Comparison of ENCODE assay signal across 10 cellular contexts in the genomic region with DNA sequence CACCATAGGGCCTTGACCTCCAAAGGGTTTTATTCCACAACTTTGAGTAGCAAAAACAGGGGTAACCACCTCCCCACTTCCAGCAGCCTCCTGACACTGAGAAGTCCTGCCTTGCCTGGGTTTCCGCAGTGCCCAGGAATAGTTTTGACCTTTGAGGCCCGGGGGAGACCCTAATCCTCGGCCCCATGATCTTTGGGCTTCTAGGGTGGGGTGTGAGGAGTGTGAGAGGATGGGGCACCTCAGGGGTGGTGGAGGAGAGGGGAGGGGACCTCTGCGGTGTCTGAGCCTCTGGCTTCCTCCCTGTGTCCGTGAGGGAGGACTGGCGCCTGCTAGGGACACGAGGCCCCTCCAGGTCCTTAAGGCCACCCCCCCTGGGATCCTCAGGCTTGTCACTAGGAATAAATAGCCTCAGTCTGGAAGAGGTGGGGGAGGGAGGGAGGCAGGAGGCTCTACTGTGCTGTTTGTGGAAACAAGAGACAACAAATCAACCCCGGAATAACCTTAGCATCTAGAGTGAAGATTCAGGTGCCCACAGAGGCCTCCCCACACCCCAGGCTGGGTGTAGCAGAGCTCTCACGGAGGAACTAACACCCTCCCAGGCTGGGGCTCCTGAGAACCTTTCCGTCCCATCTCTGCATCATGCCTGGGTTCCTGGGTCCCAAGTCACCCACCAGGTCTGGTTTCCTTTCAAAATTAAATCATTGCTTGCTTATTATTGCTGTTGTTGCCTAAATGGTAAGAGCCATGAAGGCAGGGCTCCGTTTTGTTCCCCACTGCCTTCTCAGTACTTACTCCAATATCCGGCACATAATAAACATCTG. TPM values are rescaled to one million over a fixed set of nuclear protein-coding genes. Genes with fewer than 3 reads are reported as not detected.
DNase-seq lines count a peak whose midpoint lies in the region; ATAC-seq and TF ChIP-seq lines count a peak whose summit lies in the region.
"Had no signal": no experiment of that assay in that cellular context is flagged by ENCODE, and none has a peak within 500 bp of the region (broad histone marks: within the 10 kb centered on the region; RNA-seq: fewer than 3 reads in every experiment).

No MANE protein-coding gene starts in this region.

- H3K4me3 ChIP-seq in Panc1 (ENCODE audit: low read depth in 2 of 2, low read length in 2 of 2) = peak overlapping the region; percentile 22 to 30
- peak overlapping the region in 1 of 2 donors; percentile 71 for H3K4me3 ChIP-seq in esophagus (ENCODE audit: low read depth in 1 of 2, low read length in 2 of 2)
- peak overlapping the region in 1 of 2 donors; percentile 65 for H3K4me3 ChIP-seq in neuronal stem cell (ENCODE audit: low read length in 2 of 2)

- peaks cover 0 to 1% (median 0%) of the 10 kb centered on the region in 7 donors for H3K9me3 Mint-ChIP-seq in CD14-positive monocyte

- peak overlapping the region; percentile 72 for H3K27ac ChIP-seq in Panc1 (ENCODE audit: low read length)
- peak overlapping the region; percentile 73 to 79 for H3K27ac ChIP-seq in esophagus (ENCODE audit: low read depth in 2 of 2, low read length in 1 of 2)
- peak overlapping the region; percentile 42 for H3K27ac ChIP-seq in neuronal stem cell (replicated peaks; ENCODE audit: low read length)

- peaks cover 5% of the 10 kb centered on the region for H3K79me1 ChIP-seq in neuronal stem cell (ENCODE audit: low read depth, low read length)

- WGBS in esophagus, 2 donors = 66 to 70% methylated on average over 12 of the region's 12 CpGs
- WGBS in neuronal stem cell (ENCODE audit: extremely low coverage in 2 of 2, insufficient read length in 2 of 2, insufficient replicate concordance in 1 of 2), 2 donors = no CpG with 5 or more reads among the region's 12 CpGs

- H2AFZ ChIP-seq in neuronal stem cell (ENCODE audit: low read length) = peak overlapping the region; percentile 90

- DNase-seq in CD14-positive monocyte (ENCODE audit: low spot score) (no peak), Panc1 (ENCODE audit: low read depth, low spot score) (no peak), neuronal stem cell (ENCODE audit: low spot score) (no peak), NCI-H1694 (lab: John Stamatoyannopoulos, UW) (no peak)

- peak overlapping the region; percentile 82 for H3K18ac ChIP-seq in neuronal stem cell (ENCODE audit: low read length)

- no peaks in the 10 kb centered on the region for H3K27me3 ChIP-seq in Panc1 (ENCODE audit: control insufficient read depth, insufficient read depth, low read length)
- no peaks in the 10 kb centered on the region for H3K27me3 ChIP-seq in esophagus (ENCODE audit: control insufficient read depth in 1 of 2, insufficient read depth in 2 of 2, low read length in 2 of 2)
- no peaks in the 10 kb centered on the region for H3K27me3 ChIP-seq in neuronal stem cell (ENCODE audit: control insufficient read depth in 3 of 3, insufficient read depth in 3 of 3, low read depth in 1 of 3, low read length in 3 of 3)

- intact Hi-C loops in CD14-positive monocyte (cut with micrococcal nuclease) = loop anchor here in 1 of 2 donors (10.0 kb wide), 1 partner anchor 191 kb away; no protein-coding TSS in a partner anchor
- intact Hi-C loops in Panc1 (cut with micrococcal nuclease; ENCODE audit: unreplicated experiment) = no loop called here

- peak overlapping the region; percentile 53 for H2BK15ac ChIP-seq in neuronal stem cell (ENCODE audit: low read length)

- H3K14ac ChIP-seq in neuronal stem cell (ENCODE audit: low read length) = no peak overlapping the region

- H3K4me1 ChIP-seq in Panc1 (ENCODE audit: control insufficient read depth, insufficient read depth, low read length) (peaks cover 24% of the 10 kb centered on the region), esophagus (ENCODE audit: control insufficient read depth in 2 of 2, insufficient read depth in 2 of 2, low read length in 1 of 2) (peaks cover under 1 to 8% of the 10 kb centered on the region in 2 donors), neuronal stem cell (ENCODE audit: control insufficient read depth in 2 of 2, insufficient read depth in 1 of 2, low read depth in 1 of 2, low read length in 2 of 2) (peaks cover 27 to 33% of the 10 kb centered on the region in 2 donors)

- H3K27ac Mint-ChIP-seq in CD14-positive monocyte = peak overlapping the region in 4 of 7 donors; percentile 5 to 58 (median 52)

- peak overlapping the region; percentile 18 for H3K23ac ChIP-seq in neuronal stem cell (ENCODE audit: low read depth, low read length, poor library complexity)

- POLR2A ChIA-PET in Panc1 (lab: Charles Lee) = no interaction called here

- H3K9me3 ChIP-seq in Panc1 (ENCODE audit: control insufficient read depth, insufficient read depth, low read depth, low read length) (no peaks in the 10 kb centered on the region), esophagus (ENCODE audit: control insufficient read depth in 2 of 2, insufficient read depth in 1 of 2, low read depth in 1 of 2, low read length in 1 of 2) (no peaks in the 10 kb centered on the region), neuronal stem cell (replicated peaks in 1 of 2; ENCODE audit: control insufficient read depth in 2 of 2, insufficient read depth in 1 of 2, low read depth in 1 of 2, low read length in 2 of 2) (no peaks in the 10 kb centered on the region)

- no peak overlapping the region for H2BK120ac ChIP-seq in neuronal stem cell (ENCODE audit: low read depth, low read length)

- in situ Hi-C loops in Panc1 (cut with HindIII; ENCODE audit: low pct_unique_long_range_greater_than_20kb, low sequenced_read_pairs) = no loop called here

- BruUV-seq in Panc1 (replicated peaks; lab: Mats Ljungman, UMichigan) = no TSS peak

- no peak for TF ChIP-seq CTCF in CD14-positive monocyte (IDR thresholded peaks at IDR 0.05)
- no peak for TF ChIP-seq CTCF in Panc1 (IDR thresholded peaks at IDR 0.05)

- peak overlapping the region; percentile 77 for H2BK5ac ChIP-seq in neuronal stem cell (ENCODE audit: low read length)

- CTCF ChIA-PET in Panc1 (lab: Charles Lee) = no interaction called here

- H3K4me2 ChIP-seq in neuronal stem cell (ENCODE audit: insufficient read depth, low read length, poor library complexity, severe bottlenecking) = peak overlapping the region; percentile 67

- peak overlapping the region; percentile 67 to 70 for H3K4me3 Mint-ChIP-seq in CD14-positive monocyte

- peaks cover 63% of the 10 kb centered on the region for H3K4me1 Mint-ChIP-seq in CD14-positive monocyte

- H3K27me3 Mint-ChIP-seq in CD14-positive monocyte (ENCODE audit: low read depth in 3 of 3) = no peaks in the 10 kb centered on the region

- H3K9ac ChIP-seq in neuronal stem cell (ENCODE audit: low read depth, low read length, poor library complexity) = peak overlapping the region; percentile 85

- peaks cover 3 to 6% of the 10 kb centered on the region in 2 donors for H3K36me3 Mint-ChIP-seq in CD14-positive monocyte

- peak overlapping the region; percentile 80 for H2BK12ac ChIP-seq in neuronal stem cell (ENCODE audit: low read length)

- H3K36me3 ChIP-seq in Panc1 (ENCODE audit: control insufficient read depth, insufficient read depth, low read length) (no peaks in the 10 kb centered on the region; the same call in 1 of the 2 replicates), esophagus (ENCODE audit: control insufficient read depth in 2 of 2, insufficient read depth in 2 of 2, low read length in 1 of 2) (no peaks in the 10 kb centered on the region), neuronal stem cell (replicated peaks in 1 of 2; ENCODE audit: control insufficient read depth in 2 of 2, insufficient read depth in 2 of 2, low read length in 2 of 2) (no peaks in the 10 kb centered on the region)

- no peak overlapping the region for H4K91ac ChIP-seq in neuronal stem cell (ENCODE audit: low read depth, low read length, poor library complexity)

- ATAC-seq in Panc1 (no peak), HG03159 (IDR thresholded peaks at IDR 0.05; ENCODE audit: unreplicated experiment) (no peak), esophagus mucosa (no peak), HG03175 (IDR thresholded peaks at IDR 0.05; ENCODE audit: unreplicated experiment) (no peak)

- H4K8ac ChIP-seq in neuronal stem cell (ENCODE audit: low read depth, low read length) = no peak overlapping the region

- peak overlapping the region; percentile 60 for H2AK5ac ChIP-seq in neuronal stem cell (ENCODE audit: low read depth, low read length)

- H3K4ac ChIP-seq in neuronal stem cell (ENCODE audit: low read length) = no peak overlapping the region

RNA-seq across cellular contexts. Expression of gene FHL3, which starts 0.9 kb away (rescaled TPM):
- polyA plus RNA-seq in CD14-positive monocyte (10 to 100 TPM; 26.1 to 32.3 TPM), esophagus (10 to 100 TPM in 1 of 2 donors, 1 to 10 TPM in 1; 8.3 to 13.7 TPM)
- total RNA-seq in Panc1 (2021; ENCODE audit: unreplicated experiment) (23.4 TPM), esophagus mucosa (10.6 TPM)
- 29.7 TPM for polyA plus RNA-seq in Panc1 (2012; ENCODE audit: insufficient read length)
- 26.5 TPM for polyA plus RNA-seq in neuronal stem cell (2013, experiment 1 of 2)
- polyA plus RNA-seq in neuronal stem cell (2013, experiment 2 of 2) = 25.9 TPM

RNA-seq across cellular contexts. Expression of gene UTP11, which starts 6.3 kb away (rescaled TPM):
- polyA plus RNA-seq in CD14-positive monocyte (10 to 100 TPM; 20.5 to 26.0 TPM), esophagus (10 to 100 TPM; 16.3 to 32.0 TPM)
- total RNA-seq in Panc1 (2021; ENCODE audit: unreplicated experiment) (53.8 TPM), esophagus mucosa (30.3 TPM)
- polyA plus RNA-seq in Panc1 (2012; ENCODE audit: insufficient read length) = 28.6 TPM
- polyA plus RNA-seq in neuronal stem cell (2013, experiment 1 of 2) = 52.4 TPM
- polyA plus RNA-seq in neuronal stem cell (2013, experiment 2 of 2) = 53.8 TPM

RNA-seq across cellular contexts. Expression of gene SF3A3, which starts 16.4 kb away (rescaled TPM):
- polyA plus RNA-seq in CD14-positive monocyte (10 to 100 TPM; 53.3 to 55.7 TPM), esophagus (10 to 100 TPM; 10.6 to 21.4 TPM)
- total RNA-seq in Panc1 (2021; ENCODE audit: unreplicated experiment) (85.8 TPM), esophagus mucosa (41.7 TPM)
- 94.1 TPM for polyA plus RNA-seq in Panc1 (2012; ENCODE audit: insufficient read length)
- polyA plus RNA-seq in neuronal stem cell (2013, experiment 1 of 2) = 53.3 TPM
- 50.9 TPM for polyA plus RNA-seq in neuronal stem cell (2013, experiment 2 of 2)

RNA-seq across cellular contexts. Expression of gene POU3F1, which starts 40.4 kb away (rescaled TPM):
- polyA plus RNA-seq in CD14-positive monocyte (not detected), esophagus (1 to 10 TPM in 1 of 2 donors, under 1 TPM in 1; 0.22 to 1.4 TPM)
- total RNA-seq in Panc1 (2021; ENCODE audit: unreplicated experiment) (0.08 TPM), esophagus mucosa (6.0 TPM)
- not detected for polyA plus RNA-seq in Panc1 (2012; ENCODE audit: insufficient read length)
- polyA plus RNA-seq in neuronal stem cell (2013, experiment 1 of 2) = 34.6 TPM
- polyA plus RNA-seq in neuronal stem cell (2013, experiment 2 of 2) = 34.4 TPM
- total RNA-seq: epithelial cell of proximal tubule, RPMI7951 had no signal

RNA-seq across cellular contexts. Expression of gene INPP5B, which starts 59.4 kb away (rescaled TPM):
- polyA plus RNA-seq in CD14-positive monocyte = 1 to 10 TPM; 3.0 to 5.8 TPM
- 17.7 TPM for total RNA-seq in Panc1 (2021; ENCODE audit: unreplicated experiment)
- polyA plus RNA-seq in Panc1 (2012; ENCODE audit: insufficient read length) = 11.5 TPM
- polyA plus RNA-seq in esophagus = 1 to 10 TPM; 4.4 to 7.4 TPM
- 9.2 TPM for polyA plus RNA-seq in neuronal stem cell (2013, experiment 1 of 2)
- 9.3 TPM for polyA plus RNA-seq in neuronal stem cell (2013, experiment 2 of 2)
- total RNA-seq in esophagus mucosa = 8.6 TPM
